Comparison of ENCODE assay signal across 20 cellular contexts in the genomic region with DNA sequence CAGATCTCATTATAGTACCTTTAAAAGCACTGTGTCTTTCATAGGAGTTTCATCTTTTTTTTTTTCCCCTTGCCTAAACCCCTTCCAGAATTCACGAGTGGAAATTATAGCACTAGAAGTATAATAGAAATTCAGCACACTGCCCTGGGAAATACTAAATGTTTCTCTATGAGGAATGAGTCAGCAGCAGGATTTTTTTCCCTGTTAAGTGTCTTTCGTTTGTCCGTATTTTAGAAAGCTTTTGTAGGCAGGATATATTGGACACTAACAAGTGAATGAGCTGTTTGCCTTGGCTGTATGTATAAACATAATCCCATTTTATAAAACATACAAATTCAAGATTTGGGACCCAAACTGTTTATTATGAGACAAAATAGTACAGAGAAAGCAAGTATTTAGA.
DNase-seq lines count a peak whose midpoint lies in the region; ATAC-seq and TF ChIP-seq lines count a peak whose summit lies in the region.
"Had no signal": no experiment of that assay in that cellular context is flagged by ENCODE, and none has a peak within 500 bp of the region (broad histone marks: within the 10 kb centered on the region; RNA-seq: fewer than 3 reads in every experiment).

No MANE protein-coding gene starts in this region.

- H3K36me3 ChIP-seq in A673 (ENCODE audit: insufficient read depth, low read length, poor library complexity, severe bottlenecking) (no peaks in the 10 kb centered on the region), HCT116 (ENCODE audit: control insufficient read depth in 1 of 2, insufficient read depth in 2 of 2, low read length in 2 of 2) (no peaks in the 10 kb centered on the region), mucosa of descending colon (ENCODE audit: low read depth) (no peaks in the 10 kb centered on the region)

- H3K9ac ChIP-seq in HCT116 (ENCODE audit: low read length) = no peak overlapping the region

- BruUV-seq in A673 (replicated peaks; lab: Mats Ljungman, UMichigan) = no TSS peak
- TSS peak; percentile 34 for BruUV-seq in HCT116 (replicated peaks; lab: Mats Ljungman, UMichigan)

- TF ChIP-seq RAD21 in HCT116 (IDR thresholded peaks at IDR 0.05; ENCODE audit: low read depth) = no peak

- H2AFZ ChIP-seq in HCT116 (ENCODE audit: low read depth, low read length, poor library complexity, severe bottlenecking) = no peak overlapping the region

- TF ChIP-seq CTCF in A673 (conservative IDR thresholded peaks at IDR 0.05; ENCODE audit: low read depth, low read length) (no peak), HCT116 (IDR thresholded peaks at IDR 0.05 in 2 of 3, conservative IDR thresholded peaks at IDR 0.05 in 1 of 3; ENCODE audit: borderline replicate concordance in 1 of 3, insufficient read depth in 1 of 3, low read depth in 2 of 3, low read length in 2 of 3) (no peak), astrocyte of the spinal cord (IDR thresholded peaks at IDR 0.05; ENCODE audit: low read depth, low read length) (no peak), fibroblast of villous mesenchyme (IDR thresholded peaks at IDR 0.05; ENCODE audit: insufficient read depth, low read depth, low read length) (no peak), mucosa of descending colon (IDR thresholded peaks at IDR 0.05) (no peak), GM13976 (IDR thresholded peaks at IDR 0.05; ENCODE audit: borderline replicate concordance, control extremely low read depth, extremely low read depth, insufficient read depth, missing control alignments) (no peak)

- no peaks in the 10 kb centered on the region for H3K27me3 ChIP-seq in A673 (replicated peaks; ENCODE audit: insufficient read depth, low read depth, low read length, poor library complexity)
- no peaks in the 10 kb centered on the region for H3K27me3 ChIP-seq in HCT116 (ENCODE audit: insufficient read depth, low read length)

- ATAC-seq in HCT116 (no peak), mucosa of descending colon (no peak)
- ATAC-seq: activated CD4-positive, CD25-positive, alpha-beta regulatory T cell treated with anti-CD3 and anti-CD28 coated beads, Interleukin-2, amount 50 U/mL, for 24 hours; natural killer cell treated with Interleukin-12 subunit alpha and Interleukin-12 subunit beta and Interleukin-15 and Interleukin-18, amount 100 ng/mL, for 72 hours; psoas muscle had no signal

- RAD21 ChIA-PET in HCT116 (lab: Charles Lee; ENCODE audit: low non-redundant PET in 1 of 2, low total read pairs in 2 of 2, uncharacterized antibody in 2 of 2, unreplicated experiment in 2 of 2) = no interaction called here

- in situ Hi-C loops in astrocyte of the spinal cord (cut with HindIII; ENCODE audit: low sequenced_read_pairs) (no loop called here), GM13976 (cut with MboI; ENCODE audit: low sequenced_read_pairs, unreplicated experiment) (no loop called here)

- DNase-seq in A673 (ENCODE audit: low spot score) = no peak
- DNase-seq in HCT116 (ENCODE audit: low read depth, low spot score) = no peak
- peak; percentile 47 for DNase-seq in astrocyte of the spinal cord (ENCODE audit: low read depth, low spot score)
- peak; percentile 57 for DNase-seq in fibroblast of villous mesenchyme (ENCODE audit: low read depth)
- no peak for DNase-seq in activated CD8-positive, alpha-beta memory T cell treated with anti-CD3 and anti-CD28 coated beads, Interleukin-2, amount 50 U/mL, for 48 hours
- no peak for DNase-seq in mucosa of descending colon
- no peak for DNase-seq in GM13976 (ENCODE audit: low spot score)
- no peak for DNase-seq in glomerular visceral epithelial cell (ENCODE audit: extremely low spot score)
- DNase-seq: amygdala; CD4-positive, alpha-beta T cell; DMS79; NCI-H2107; NCI-H524; psoas muscle; stimulated activated CD4-positive, alpha-beta T cell treated with anti-CD3 and anti-CD28 coated beads, Interleukin-15, amount 100 ng/mL, for 24 hours; stimulated activated naive CD4-positive, alpha-beta T cell treated with Interleukin-2 at 50 U/mL for 16 hours had no signal

- H3K9me3 ChIP-seq in A673 (ENCODE audit: low read depth, low read length, poor library complexity, severe bottlenecking) (no peaks in the 10 kb centered on the region), HCT116 (ENCODE audit: control insufficient read depth in 1 of 2, insufficient read depth in 1 of 2, low read depth in 1 of 2, low read length in 2 of 2) (no peaks in the 10 kb centered on the region), mucosa of descending colon (peaks cover 1% of the 10 kb centered on the region)
- H3K9me3 ChIP-seq: psoas muscle had no signal

- no peaks in the 10 kb centered on the region for H3K9me2 ChIP-seq in HCT116 (ENCODE audit: insufficient read depth)

- no peak overlapping the region for H3K4me2 ChIP-seq in HCT116 (ENCODE audit: low read length)

- H3K4me1 ChIP-seq in A673 (ENCODE audit: insufficient read depth, low read length, poor library complexity, severe bottlenecking) (peaks cover 40% of the 10 kb centered on the region), HCT116 (ENCODE audit: control insufficient read depth in 1 of 2, insufficient read depth in 2 of 2, low read length in 2 of 2) (no peaks in the 10 kb centered on the region), mucosa of descending colon (ENCODE audit: low read depth) (no peaks in the 10 kb centered on the region)

- intact Hi-C loops in A673 (cut with micrococcal nuclease; ENCODE audit: unreplicated experiment) (no loop called here), HCT116 (cut with micrococcal nuclease) (no loop called here), mucosa of descending colon (cut with DNase I, micrococcal nuclease) (no loop called here)

- H3K79me2 ChIP-seq in HCT116 (ENCODE audit: insufficient read depth, low read length) = no peaks in the 10 kb centered on the region

- H3K4me3 ChIP-seq in A673 (ENCODE audit: low read depth, low read length, poor library complexity, severe bottlenecking) (no peak overlapping the region), HCT116 (replicated peaks in 1 of 2; ENCODE audit: low read depth in 1 of 2, low read length in 2 of 2) (no peak overlapping the region), astrocyte of the spinal cord (ENCODE audit: low read depth, low read length) (no peak overlapping the region), fibroblast of villous mesenchyme (ENCODE audit: low read depth, low read length) (no peak overlapping the region), mucosa of descending colon (no peak overlapping the region)
- H3K4me3 ChIP-seq: coronary artery, lung, psoas muscle had no signal

- POLR2A ChIA-PET in A673 (lab: Charles Lee; ENCODE audit: low non-redundant PET) (no interaction called here), HCT116 (lab: Charles Lee) (no interaction called here)

- no peaks in the 10 kb centered on the region for H4K20me1 ChIP-seq in HCT116 (ENCODE audit: insufficient read depth)

- H3K27ac ChIP-seq in A673 (ENCODE audit: low read depth, low read length, poor library complexity, severe bottlenecking) = peak overlapping the region; percentile 49
- no peak overlapping the region for H3K27ac ChIP-seq in HCT116 (ENCODE audit: low read depth, low read length)
- H3K27ac ChIP-seq: coronary artery, psoas muscle had no signal

- no peak for TF ChIP-seq POLR2A in HCT116 (IDR thresholded peaks at IDR 0.05; ENCODE audit: borderline replicate concordance, extremely low read depth, insufficient read depth, insufficient read length)

- CTCF ChIA-PET in A673 (lab: Charles Lee) = no interaction called here
- CTCF ChIA-PET in HCT116 (lab: Charles Lee) = no interaction called here

TF ChIP-seq in HCT116, 20 proteins besides CTCF, POLR2A, EP300 and RAD21:
- TF ChIP-seq YY1 (IDR thresholded peaks at IDR 0.05; ENCODE audit: extremely low read depth, insufficient replicate concordance, low read depth, low read length) = no peak
- TF ChIP-seq, protein P1, sequence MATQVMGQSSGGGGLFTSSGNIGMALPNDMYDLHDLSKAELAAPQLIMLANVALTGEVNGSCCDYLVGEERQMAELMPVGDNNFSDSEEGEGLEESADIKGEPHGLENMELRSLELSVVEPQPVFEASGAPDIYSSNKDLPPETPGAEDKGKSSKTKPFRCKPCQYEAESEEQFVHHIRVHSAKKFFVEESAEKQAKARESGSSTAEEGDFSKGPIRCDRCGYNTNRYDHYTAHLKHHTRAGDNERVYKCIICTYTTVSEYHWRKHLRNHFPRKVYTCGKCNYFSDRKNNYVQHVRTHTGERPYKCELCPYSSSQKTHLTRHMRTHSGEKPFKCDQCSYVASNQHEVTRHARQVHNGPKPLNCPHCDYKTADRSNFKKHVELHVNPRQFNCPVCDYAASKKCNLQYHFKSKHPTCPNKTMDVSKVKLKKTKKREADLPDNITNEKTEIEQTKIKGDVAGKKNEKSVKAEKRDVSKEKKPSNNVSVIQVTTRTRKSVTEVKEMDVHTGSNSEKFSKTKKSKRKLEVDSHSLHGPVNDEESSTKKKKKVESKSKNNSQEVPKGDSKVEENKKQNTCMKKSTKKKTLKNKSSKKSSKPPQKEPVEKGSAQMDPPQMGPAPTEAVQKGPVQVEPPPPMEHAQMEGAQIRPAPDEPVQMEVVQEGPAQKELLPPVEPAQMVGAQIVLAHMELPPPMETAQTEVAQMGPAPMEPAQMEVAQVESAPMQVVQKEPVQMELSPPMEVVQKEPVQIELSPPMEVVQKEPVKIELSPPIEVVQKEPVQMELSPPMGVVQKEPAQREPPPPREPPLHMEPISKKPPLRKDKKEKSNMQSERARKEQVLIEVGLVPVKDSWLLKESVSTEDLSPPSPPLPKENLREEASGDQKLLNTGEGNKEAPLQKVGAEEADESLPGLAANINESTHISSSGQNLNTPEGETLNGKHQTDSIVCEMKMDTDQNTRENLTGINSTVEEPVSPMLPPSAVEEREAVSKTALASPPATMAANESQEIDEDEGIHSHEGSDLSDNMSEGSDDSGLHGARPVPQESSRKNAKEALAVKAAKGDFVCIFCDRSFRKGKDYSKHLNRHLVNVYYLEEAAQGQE (IDR thresholded peaks at IDR 0.05; ENCODE audit: low read depth) = no peak
- TF ChIP-seq TCF7L2 (IDR thresholded peaks at IDR 0.05; ENCODE audit: borderline replicate concordance, extremely low read depth, insufficient read depth, insufficient read length) = no peak

Comparison
In these comparisons a context has a peak if more than half of its experiments do, and no peak if none do; other contexts are left out.
1. DNase-seq: peak in astrocyte of the spinal cord (single experiment) and fibroblast of villous mesenchyme (single experiment); none in A673 (single experiment), HCT116 (single experiment), activated CD8-positive, alpha-beta memory T cell treated with anti-CD3 and anti-CD28 coated beads, Interleukin-2, amount 50 U/mL, for 48 hours (single experiment), mucosa of descending colon (0 of 3), GM13976 (single experiment) and glomerular visceral epithelial cell (single experiment).